In genomic region chr5:62309107-62309506, GRCh38 we compare ENCODE assay signal across 18 cellular contexts. TPM values are rescaled to one million over a fixed set of nuclear protein-coding genes. Genes with fewer than 3 reads are reported as not detected.
DNase-seq lines count a peak whose midpoint lies in the region; ATAC-seq and TF ChIP-seq lines count a peak whose summit lies in the region.
"Had no signal": no experiment of that assay in that cellular context is flagged by ENCODE, and none has a peak within 500 bp of the region (broad histone marks: within the 10 kb centered on the region; RNA-seq: fewer than 3 reads in every experiment).

No MANE protein-coding gene starts in this region.

- peaks cover 85% of the 10 kb centered on the region for H3K4me1 Mint-ChIP-seq in activated T-cell treated with anti-CD3 and anti-CD28 coated beads, Interleukin-2, amount 50 U/mL, for 72 hours (ENCODE audit: low read depth)
- peaks cover 80% of the 10 kb centered on the region for H3K4me1 Mint-ChIP-seq in activated naive CD8-positive, alpha-beta T cell treated with anti-CD3 and anti-CD28 coated beads, Interleukin-2, amount 50 U/mL, for 24 hours
- H3K4me1 Mint-ChIP-seq in type B pancreatic cell (ENCODE audit: unreplicated experiment), result peaks cover 41% of the 10 kb centered on the region

- H3K27ac Mint-ChIP-seq in activated T-cell treated with anti-CD3 and anti-CD28 coated beads, Interleukin-2, amount 50 U/mL, for 72 hours, result peak overlapping the region; percentile 75
- H3K27ac Mint-ChIP-seq in activated naive CD8-positive, alpha-beta T cell treated with anti-CD3 and anti-CD28 coated beads, Interleukin-2, amount 50 U/mL, for 24 hours, result peak overlapping the region; percentile 37
- peak overlapping the region; percentile 24 for H3K27ac Mint-ChIP-seq in type B pancreatic cell

- H3K4me3 Mint-ChIP-seq in activated T-cell treated with anti-CD3 and anti-CD28 coated beads, Interleukin-2, amount 50 U/mL, for 72 hours, result peak overlapping the region; percentile 47 to 77
- H3K4me3 Mint-ChIP-seq in activated naive CD8-positive, alpha-beta T cell treated with anti-CD3 and anti-CD28 coated beads, Interleukin-2, amount 50 U/mL, for 24 hours, result peak overlapping the region; percentile 96
- no peak overlapping the region for H3K4me3 Mint-ChIP-seq in type B pancreatic cell

- H3K27me3 Mint-ChIP-seq in activated T-cell treated with anti-CD3 and anti-CD28 coated beads, Interleukin-2, amount 50 U/mL, for 72 hours (ENCODE audit: low read depth), result no peaks in the 10 kb centered on the region
- H3K27me3 Mint-ChIP-seq in activated naive CD8-positive, alpha-beta T cell treated with anti-CD3 and anti-CD28 coated beads, Interleukin-2, amount 50 U/mL, for 24 hours, result no peaks in the 10 kb centered on the region
- H3K27me3 Mint-ChIP-seq in type B pancreatic cell, result no peaks in the 10 kb centered on the region
- H3K27me3 Mint-ChIP-seq: IgD-negative memory B cell had no signal

- no peaks in the 10 kb centered on the region for H3K9me3 Mint-ChIP-seq in activated T-cell treated with anti-CD3 and anti-CD28 coated beads, Interleukin-2, amount 50 U/mL, for 72 hours
- H3K9me3 Mint-ChIP-seq in activated naive CD8-positive, alpha-beta T cell treated with anti-CD3 and anti-CD28 coated beads, Interleukin-2, amount 50 U/mL, for 24 hours, result no peaks in the 10 kb centered on the region
- no peaks in the 10 kb centered on the region for H3K9me3 Mint-ChIP-seq in type B pancreatic cell
- H3K9me3 Mint-ChIP-seq: IgD-negative memory B cell had no signal

- H3K36me3 Mint-ChIP-seq in activated T-cell treated with anti-CD3 and anti-CD28 coated beads, Interleukin-2, amount 50 U/mL, for 72 hours (ENCODE audit: insufficient read depth in 2 of 2), result peaks cover 22 to 33% of the 10 kb centered on the region in 2 donors
- peaks cover 49% of the 10 kb centered on the region for H3K36me3 Mint-ChIP-seq in activated naive CD8-positive, alpha-beta T cell treated with anti-CD3 and anti-CD28 coated beads, Interleukin-2, amount 50 U/mL, for 24 hours (ENCODE audit: low read depth)
- H3K36me3 Mint-ChIP-seq in type B pancreatic cell, result peaks cover 17% of the 10 kb centered on the region

- TF ChIP-seq CTCF in type B pancreatic cell (conservative IDR thresholded peaks at IDR 0.05), result no peak

- no peak for DNase-seq in activated T-cell treated with anti-CD3 and anti-CD28 coated beads, Interleukin-2, amount 50 U/mL, for 72 hours
- DNase-seq in activated T-cell treated with anti-CD3 and anti-CD28 coated beads for 4 hours, result no peak
- DNase-seq in NOMO-1 treated with dmso at 0.1 percent for 144 hours (lab: John Stamatoyannopoulos, UW; ENCODE audit: unreplicated experiment), result peak; percentile 39
- no peak for DNase-seq in activated naive CD8-positive, alpha-beta T cell treated with anti-CD3 and anti-CD28 coated beads, Interleukin-2, amount 50 U/mL, for 24 hours
- DNase-seq in type B pancreatic cell (ENCODE audit: extremely low spot score, unreplicated experiment), result no peak
- no peak for DNase-seq in globus pallidus (ENCODE audit: low spot score)
- DNase-seq: cerebellar nuclear complex; foreskin keratinocyte; NCI-H1105; NCI-H2171; posterior cingulate gyrus; SHP77 treated with DMSO at 0.1 percent for 48 hours; small intestine; stimulated activated naive CD4-positive, alpha-beta T cell; uterus had no signal

- no peak for ATAC-seq in activated T-cell treated with anti-CD3 and anti-CD28 coated beads, Interleukin-2, amount 50 U/mL, for 72 hours (replicated peaks in 1 of 2)
- no peak for ATAC-seq in activated naive CD8-positive, alpha-beta T cell treated with anti-CD3 and anti-CD28 coated beads, Interleukin-2, amount 50 U/mL, for 24 hours
- ATAC-seq in HG02678 (IDR thresholded peaks at IDR 0.05; ENCODE audit: unreplicated experiment) (no peak), GM21381 (IDR thresholded peaks at IDR 0.05; ENCODE audit: unreplicated experiment) (no peak)
- ATAC-seq: foreskin keratinocyte had no signal

RNA-seq across cellular contexts. Expression of gene KIF2A, which starts 3.1 kb away (rescaled TPM):
- total RNA-seq in activated T-cell treated with anti-CD3 and anti-CD28 coated beads, Interleukin-2, amount 50 U/mL, for 72 hours, result 100 to 1,000 TPM; 158 to 193 TPM
- 45.4 and 58.5 TPM in 2 replicates for total RNA-seq in type B pancreatic cell (ENCODE audit: low replicate concordance)

Comparison
In these comparisons a context has a peak if more than half of its experiments do, and no peak if none do; other contexts are left out.
1. H3K27ac Mint-ChIP-seq: peak in every context shown above with its lines; median percentile 75 in activated T-cell treated with anti-CD3 and anti-CD28 coated beads, Interleukin-2, amount 50 U/mL, for 72 hours; 37 in activated naive CD8-positive, alpha-beta T cell treated with anti-CD3 and anti-CD28 coated beads, Interleukin-2, amount 50 U/mL, for 24 hours; 24 in type B pancreatic cell.